ENCODE assay signal across 10 cellular contexts in the genomic region with DNA sequence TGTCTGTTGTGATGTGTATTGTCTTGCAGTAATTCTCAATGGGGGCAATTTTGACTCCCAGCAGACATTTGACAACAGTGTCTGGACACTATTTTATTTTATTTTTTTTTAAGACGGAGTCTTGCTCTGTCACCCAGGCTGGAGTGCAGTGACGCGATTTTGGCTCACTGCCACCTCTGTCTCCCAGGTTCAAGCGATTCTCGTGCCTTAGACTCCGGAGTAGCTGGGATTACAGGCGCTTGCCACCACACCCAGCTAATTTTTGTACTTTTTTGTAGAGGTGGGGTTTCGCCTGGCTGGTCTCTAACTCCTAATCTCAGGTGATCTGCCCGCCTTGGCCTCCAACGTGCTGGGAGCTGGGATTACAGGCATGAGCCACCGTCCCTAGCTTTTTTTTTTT. TPM values are rescaled to one million over a fixed set of nuclear protein-coding genes. Genes with fewer than 3 reads are reported as not detected.
A peak's percentile ranks its signal among the peaks of the same experiment; 100 is the strongest.
DNase-seq lines count a peak whose midpoint lies in the region; ATAC-seq lines count a peak whose summit lies in the region.
"Had no signal": no experiment of that assay in that cellular context is flagged by ENCODE, and none has a peak within 500 bp of the region (broad histone marks: within the 10 kb centered on the region; RNA-seq: fewer than 3 reads in every experiment).

No MANE protein-coding gene starts in this region.

- H3K9me3 ChIP-seq in esophagus (ENCODE audit: control insufficient read depth in 2 of 2, insufficient read depth in 1 of 2, low read depth in 1 of 2, low read length in 1 of 2) = no peaks in the 10 kb centered on the region

- H3K36me3 Mint-ChIP-seq in stimulated activated naive CD8-positive, alpha-beta T cell treated with anti-CD3 and anti-CD28 coated beads, Interleukin-15, Interleukin-2, amounts not matched to agents 100 ng/mL and 50 ng/mL, for 24 hours (ENCODE audit: low read depth) = peaks cover 12% of the 10 kb centered on the region

- peak overlapping the region; percentile 95 for H3K27ac ChIP-seq in esophagus (ENCODE audit: low read depth in 2 of 2, low read length in 1 of 2)

- H3K4me3 Mint-ChIP-seq in stimulated activated naive CD8-positive, alpha-beta T cell treated with anti-CD3 and anti-CD28 coated beads, Interleukin-15, Interleukin-2, amounts not matched to agents 100 ng/mL and 50 ng/mL, for 24 hours = peak overlapping the region; percentile 98

- 61 to 65% methylated on average over 11 of the region's 11 CpGs for WGBS in esophagus, 2 donors

- no peaks in the 10 kb centered on the region for H3K27me3 ChIP-seq in esophagus (ENCODE audit: control insufficient read depth in 1 of 2, insufficient read depth in 2 of 2, low read length in 2 of 2)

- no peaks in the 10 kb centered on the region for H3K27me3 Mint-ChIP-seq in stimulated activated naive CD8-positive, alpha-beta T cell treated with anti-CD3 and anti-CD28 coated beads, Interleukin-15, Interleukin-2, amounts not matched to agents 100 ng/mL and 50 ng/mL, for 24 hours

- no peak overlapping the region for H3K27ac Mint-ChIP-seq in stimulated activated naive CD8-positive, alpha-beta T cell treated with anti-CD3 and anti-CD28 coated beads, Interleukin-15, Interleukin-2, amounts not matched to agents 100 ng/mL and 50 ng/mL, for 24 hours

- ATAC-seq in stimulated activated naive CD8-positive, alpha-beta T cell treated with anti-CD3 and anti-CD28 coated beads, Interleukin-15, Interleukin-2, amounts not matched to agents 100 U/mL and 50 U/mL, for 24 hours = no peak
- ATAC-seq in activated CD4-positive, CD25-positive, alpha-beta regulatory T cell treated with anti-CD3 and anti-CD28 coated beads, Interleukin-2, amount 50 U/mL, for 24 hours = no peak

- peaks cover 2 to 19% of the 10 kb centered on the region in 2 donors for H3K4me1 ChIP-seq in esophagus (ENCODE audit: control insufficient read depth in 2 of 2, insufficient read depth in 2 of 2, low read length in 1 of 2)

- peak overlapping the region in 1 of 2 donors; percentile 89 for H3K4me3 ChIP-seq in esophagus (ENCODE audit: low read depth in 1 of 2, low read length in 2 of 2)

- H3K9me3 Mint-ChIP-seq in stimulated activated naive CD8-positive, alpha-beta T cell treated with anti-CD3 and anti-CD28 coated beads, Interleukin-15, Interleukin-2, amounts not matched to agents 100 ng/mL and 50 ng/mL, for 24 hours = no peaks in the 10 kb centered on the region

- H3K4me1 Mint-ChIP-seq in stimulated activated naive CD8-positive, alpha-beta T cell treated with anti-CD3 and anti-CD28 coated beads, Interleukin-15, Interleukin-2, amounts not matched to agents 100 ng/mL and 50 ng/mL, for 24 hours (ENCODE audit: low read depth) = peaks cover 59% of the 10 kb centered on the region

- peaks cover 0 to 37% of the 10 kb centered on the region in 2 donors for H3K36me3 ChIP-seq in esophagus (ENCODE audit: control insufficient read depth in 2 of 2, insufficient read depth in 2 of 2, low read length in 1 of 2)

- DNase-seq in stimulated activated naive CD8-positive, alpha-beta T cell treated with anti-CD3 and anti-CD28 coated beads, Interleukin-15, Interleukin-2, amounts not matched to agents 100 U/mL and 50 U/mL, for 24 hours = no peak
- DNase-seq in foreskin melanocyte = no peak
- no peak for DNase-seq in NCI-H345 treated with DMSO at 0.1 percent for 48 hours (lab: John Stamatoyannopoulos, UW; ENCODE audit: unreplicated experiment)
- DNase-seq: dermis blood vessel endothelial cell, DMS 273 treated with DMSO at 0.1 percent for 48 hours, NCI-H2029 treated with DMSO at 0.1 percent for 48 hours, WERI-Rb-1 had no signal

RNA-seq across cellular contexts. Expression of a gene that starts 1.4 kb away (rescaled TPM):
- 10 to 100 TPM; 79.6 to 85.9 TPM for polyA plus RNA-seq in esophagus

RNA-seq across cellular contexts. Expression of a gene that starts 7.8 kb away (rescaled TPM):
- 1 to 10 TPM; 6.2 to 6.5 TPM for polyA plus RNA-seq in esophagus

RNA-seq across cellular contexts. Expression of a gene that starts 13.6 kb away (rescaled TPM):
- 100 to 1,000 TPM in 1 of 2 donors, 10 to 100 TPM in 1; 70.7 to 114 TPM for polyA plus RNA-seq in esophagus

RNA-seq across cellular contexts. Expression of a gene that starts 14.2 kb away (rescaled TPM):
- under 1 TPM; 0.21 to 0.29 TPM for polyA plus RNA-seq in esophagus

RNA-seq across cellular contexts. Expression of a gene that starts 22.8 kb away (rescaled TPM):
- polyA plus RNA-seq in esophagus = not detected
